1 cellular context compared by ENCODE assay signal in genomic region chr5:54862036-54862435, GRCh38.
TF ChIP-seq lines count a peak whose summit lies in the region.

No MANE protein-coding gene starts in this region.

TF ChIP-seq in K562, 482 proteins besides CTCF, POLR2A, EP300 and RAD21 (continued from another document):
- no peak for TF ChIP-seq ZNF639 (CRISPR knock-in tag; conservative IDR thresholded peaks at IDR 0.05 in 1 of 2, IDR thresholded peaks at IDR 0.05 in 1 of 2)
- peak; percentile 85 for TF ChIP-seq C11orf30 (IDR thresholded peaks at IDR 0.05; ENCODE audit: low read depth)
- peak; percentile 66 for TF ChIP-seq MAFG (tag; conservative IDR thresholded peaks at IDR 0.05)
- TF ChIP-seq JUND (IDR thresholded peaks at IDR 0.05; ENCODE audit: borderline replicate concordance, low read depth, low read length), result 0 out of 2 replicates have a peak, but pooled peaks have one; percentile 25
- TF ChIP-seq JUND (tag; IDR thresholded peaks at IDR 0.05; ENCODE audit: borderline replicate concordance, low read depth, low read length), result peak; percentile 20; the same call in 1 of the 3 replicates
- no peak for TF ChIP-seq CEBPZ (IDR thresholded peaks at IDR 0.05; ENCODE audit: borderline replicate concordance, low read depth, low read length)
- TF ChIP-seq ZNF316 (IDR thresholded peaks at IDR 0.05), result peak; percentile 91
- TF ChIP-seq ZNF263 (CRISPR knock-in tag; IDR thresholded peaks at IDR 0.05; ENCODE audit: borderline replicate concordance), result peak; percentile 91
- TF ChIP-seq MAFF (IDR thresholded peaks at IDR 0.05; ENCODE audit: low read length), result peak; percentile 14; the same call in 1 of the 2 replicates
- peak; percentile 54; the same call in 1 of the 2 replicates for TF ChIP-seq NR2C1 (IDR thresholded peaks at IDR 0.05)
- TF ChIP-seq NR2C1 (tag; IDR thresholded peaks at IDR 0.05), result peak; percentile 46
- peak; percentile 49 for TF ChIP-seq MAFK (IDR thresholded peaks at IDR 0.05; ENCODE audit: low read length)
